Comparison of ENCODE assay signal across 1 cellular context in genomic region chr4:176320340-176320975, GRCh38.
A peak's percentile ranks its signal among the peaks of the same experiment; 100 is the strongest.
TF ChIP-seq lines count a peak whose summit lies in the region.

No MANE protein-coding gene starts in this region.

TF ChIP-seq in HepG2, 621 proteins besides CTCF, POLR2A, EP300 and RAD21 (continued from another document and continues in another):
- TF ChIP-seq ELF1 (CRISPR knock-in tag; IDR thresholded peaks at IDR 0.05) (peak; percentile 11; the same call in 1 of the 2 replicates), CBX5 (CRISPR knock-in tag; IDR thresholded peaks at IDR 0.05; ENCODE audit: borderline replicate concordance) (no peak), SMYD3 (CRISPR knock-in tag; IDR thresholded peaks at IDR 0.05) (no peak), ZNF740 (CRISPR knock-in tag; IDR thresholded peaks at IDR 0.05) (0 out of 2 replicates have a peak, but pooled peaks have one; percentile 21), NFIC (IDR thresholded peaks at IDR 0.05; ENCODE audit: low read length) (no peak), MED1 (CRISPR knock-in tag; IDR thresholded peaks at IDR 0.05) (peak; percentile 67; the same call in 1 of the 2 replicates), PBX2 (CRISPR knock-in tag; IDR thresholded peaks at IDR 0.05) (no peak), CAMTA2 (CRISPR knock-in tag; IDR thresholded peaks at IDR 0.05; ENCODE audit: borderline replicate concordance) (peak; percentile 59; the same call in 1 of the 2 replicates), HNF1A (IDR thresholded peaks at IDR 0.05; ENCODE audit: low read depth) (no peak), HNF1A (CRISPR knock-in tag; IDR thresholded peaks at IDR 0.05; ENCODE audit: borderline replicate concordance) (no peak), NFE2L1 (CRISPR knock-in tag; IDR thresholded peaks at IDR 0.05; ENCODE audit: borderline replicate concordance) (no peak), FUBP1 (CRISPR knock-in tag; IDR thresholded peaks at IDR 0.05; ENCODE audit: borderline replicate concordance) (no peak), RFXAP (CRISPR knock-in tag; IDR thresholded peaks at IDR 0.05; ENCODE audit: borderline replicate concordance) (peak; percentile 60; the same call in 1 of the 2 replicates), KLF13 (CRISPR knock-in tag; IDR thresholded peaks at IDR 0.05) (no peak), ZBTB25 (CRISPR knock-in tag; IDR thresholded peaks at IDR 0.05) (no peak), HIVEP1 (CRISPR knock-in tag; IDR thresholded peaks at IDR 0.05) (no peak; the same call in 1 of the 2 replicates), ZNF501 (CRISPR knock-in tag; IDR thresholded peaks at IDR 0.05) (no peak; the same call in 1 of the 2 replicates), CENPX (CRISPR knock-in tag; IDR thresholded peaks at IDR 0.05) (no peak), TCF12 (IDR thresholded peaks at IDR 0.05) (no peak), TCF12 (CRISPR knock-in tag; IDR thresholded peaks at IDR 0.05) (peak; percentile 73; the same call in 1 of the 2 replicates), POGK (CRISPR knock-in tag; conservative IDR thresholded peaks at IDR 0.05) (no peak; the same call in 1 of the 2 replicates), ZZZ3 (CRISPR knock-in tag; IDR thresholded peaks at IDR 0.05; ENCODE audit: borderline replicate concordance) (no peak), ZNF713 (CRISPR knock-in tag; IDR thresholded peaks at IDR 0.05) (no peak), MAF1 (CRISPR knock-in tag; IDR thresholded peaks at IDR 0.05; ENCODE audit: borderline replicate concordance) (no peak), TRIM24 (CRISPR knock-in tag; IDR thresholded peaks at IDR 0.05) (no peak), EZH2 (conservative IDR thresholded peaks at IDR 0.05; ENCODE audit: low read depth, low read length) (no peak), ZMAT3 (CRISPR knock-in tag; conservative IDR thresholded peaks at IDR 0.05) (0 out of 2 replicates have a peak, but pooled peaks have one; percentile 4), FOXA1 (IDR thresholded peaks at IDR 0.05) (no peak), FOXA1 (CRISPR knock-in tag; IDR thresholded peaks at IDR 0.05) (no peak), YEATS4 (CRISPR knock-in tag; IDR thresholded peaks at IDR 0.05; ENCODE audit: borderline replicate concordance) (peak; percentile 73; the same call in 1 of the 2 replicates), NR1H2 (CRISPR knock-in tag; IDR thresholded peaks at IDR 0.05; ENCODE audit: borderline replicate concordance, low read depth) (no peak), SKIL (CRISPR knock-in tag; IDR thresholded peaks at IDR 0.05; ENCODE audit: borderline replicate concordance) (no peak; the same call in 1 of the 2 replicates), CCDC6 (CRISPR knock-in tag; IDR thresholded peaks at IDR 0.05) (peak; percentile 45; the same call in 1 of the 2 replicates), PHB2 (IDR thresholded peaks at IDR 0.05; ENCODE audit: partially characterized antibody) (no peak), ZNF382 (CRISPR knock-in tag; IDR thresholded peaks at IDR 0.05; ENCODE audit: borderline replicate concordance) (no peak), SMAD3 (CRISPR knock-in tag; IDR thresholded peaks at IDR 0.05) (no peak), STAT5B (CRISPR knock-in tag; IDR thresholded peaks at IDR 0.05) (no peak), EED (CRISPR knock-in tag; IDR thresholded peaks at IDR 0.05) (no peak), ZNF549 (CRISPR knock-in tag; IDR thresholded peaks at IDR 0.05) (no peak), REPIN1 (CRISPR knock-in tag; IDR thresholded peaks at IDR 0.05; ENCODE audit: borderline replicate concordance, low read depth) (no peak), ZBTB14 (CRISPR knock-in tag; IDR thresholded peaks at IDR 0.05) (no peak), NFRKB (IDR thresholded peaks at IDR 0.05) (no peak), E2F5 (CRISPR knock-in tag; conservative IDR thresholded peaks at IDR 0.05) (0 out of 2 replicates have a peak, but pooled peaks have one; percentile 55), GATA4 (IDR thresholded peaks at IDR 0.05; ENCODE audit: borderline replicate concordance, low read depth) (no peak), TAF1 (CRISPR knock-in tag; IDR thresholded peaks at IDR 0.05) (no peak), ZNF33B (CRISPR knock-in tag; IDR thresholded peaks at IDR 0.05) (peak; percentile 46; the same call in 1 of the 2 replicates), AFF4 (CRISPR knock-in tag; IDR thresholded peaks at IDR 0.05) (no peak), HMGA1 (CRISPR knock-in tag; conservative IDR thresholded peaks at IDR 0.05) (no peak)
